1 cellular context compared by ENCODE assay signal in genomic region chr15:55245058-55245457, GRCh38.
TF ChIP-seq lines count a peak whose summit lies in the region.

No MANE protein-coding gene starts in this region.

TF ChIP-seq in K562, 482 proteins besides CTCF, POLR2A, EP300 and RAD21 (continued from another document):
- TF ChIP-seq EP400 (IDR thresholded peaks at IDR 0.05) (no peak), NR0B1 (IDR thresholded peaks at IDR 0.05; ENCODE audit: partially characterized antibody) (no peak), E2F3 (CRISPR knock-in tag; IDR thresholded peaks at IDR 0.05) (no peak), SRSF1 (IDR thresholded peaks at IDR 0.05; ENCODE audit: low read depth, low read length) (no peak), FOSL1 (tag; conservative IDR thresholded peaks at IDR 0.05) (peak; percentile 50; the same call in 1 of the 2 replicates)
